In genomic region chr17:8163978-8164814, GRCh38 we compare ENCODE assay signal across 6 cellular contexts. TPM values are rescaled to one million over a fixed set of nuclear protein-coding genes. Genes with fewer than 3 reads are reported as not detected.
A peak's percentile ranks its signal among the peaks of the same experiment; 100 is the strongest.
DNase-seq lines count a peak whose midpoint lies in the region; ATAC-seq and TF ChIP-seq lines count a peak whose summit lies in the region.

No MANE protein-coding gene starts in this region.

- DNase-seq in H7: peak; percentile 75
- peak; percentile 79 for DNase-seq in T-helper 2 cell treated with Interferon-gamma antibody and Interleukin-4, amounts not matched to agents 5 μg/mL and 100 μg/mL, for 36 hours (ENCODE audit: low spot score)
- peak; percentile 65 to 75 for DNase-seq in erythroblast (lab: John Stamatoyannopoulos, UW)

- H3K27ac Mint-ChIP-seq in T-helper 2 cell treated with Interferon-gamma antibody and Interleukin-4, amounts not matched to agents 5 μg/mL and 100 μg/mL, for 36 hours: peak overlapping the region; percentile 98

- H3K36me3 ChIP-seq in H7 (replicated peaks; ENCODE audit: control insufficient read depth, insufficient read depth, low read length) (peaks cover 8% of the 10 kb centered on the region), rectal smooth muscle tissue (ENCODE audit: control insufficient read depth, insufficient read depth, low read length) (peaks cover 11% of the 10 kb centered on the region)

- peak overlapping the region; percentile 99 for H3K27ac ChIP-seq in rectal smooth muscle tissue (ENCODE audit: low read depth, low read length)

- H3K4me1 ChIP-seq in rectal smooth muscle tissue (ENCODE audit: control insufficient read depth, insufficient read depth, low read length): peaks cover 25% of the 10 kb centered on the region

- peaks cover 27% of the 10 kb centered on the region for H3K36me3 Mint-ChIP-seq in T-helper 2 cell treated with Interferon-gamma antibody and Interleukin-4, amounts not matched to agents 5 μg/mL and 100 μg/mL, for 36 hours (ENCODE audit: low read depth)

- H3K4me3 ChIP-seq in H7 (ENCODE audit: insufficient read depth, low read depth, low read length) (no peak overlapping the region), rectal smooth muscle tissue (ENCODE audit: low read length) (peak overlapping the region; percentile 67)

- H3K4me3 Mint-ChIP-seq in T-helper 2 cell treated with Interferon-gamma antibody and Interleukin-4, amounts not matched to agents 5 μg/mL and 100 μg/mL, for 36 hours: peak overlapping the region; percentile 88

- H3K27me3 Mint-ChIP-seq in T-helper 2 cell treated with Interferon-gamma antibody and Interleukin-4, amounts not matched to agents 5 μg/mL and 100 μg/mL, for 36 hours (ENCODE audit: low read depth): no peaks in the 10 kb centered on the region

- ATAC-seq in HG02840 (IDR thresholded peaks at IDR 0.05; ENCODE audit: low FRiP score, unreplicated experiment): no peak
- no peak for ATAC-seq in HG03135 (IDR thresholded peaks at IDR 0.05; ENCODE audit: unreplicated experiment)

- H3K9ac ChIP-seq in rectal smooth muscle tissue (ENCODE audit: low read length): peak overlapping the region; percentile 47

- no peaks in the 10 kb centered on the region for H3K9me3 Mint-ChIP-seq in T-helper 2 cell treated with Interferon-gamma antibody and Interleukin-4, amounts not matched to agents 5 μg/mL and 100 μg/mL, for 36 hours

- H3K4me1 Mint-ChIP-seq in T-helper 2 cell treated with Interferon-gamma antibody and Interleukin-4, amounts not matched to agents 5 μg/mL and 100 μg/mL, for 36 hours (ENCODE audit: low read depth): peaks cover 40% of the 10 kb centered on the region

- H3K27me3 ChIP-seq in H7 (ENCODE audit: control insufficient read depth, insufficient read depth, low read length) (no peaks in the 10 kb centered on the region), rectal smooth muscle tissue (ENCODE audit: control insufficient read depth, insufficient read depth, low read length) (no peaks in the 10 kb centered on the region)

- peak; percentile 56 for TF ChIP-seq POLR2A in erythroblast (IDR thresholded peaks at IDR 0.05; ENCODE audit: low read length)

RNA-seq across cellular contexts. Expression of gene VAMP2, which starts 1.4 kb away (rescaled TPM):
- total RNA-seq in H7 (2014; rRNA removed; shearing (Covaris generic)): 7.3 and 10.5 TPM in 2 replicates

RNA-seq across cellular contexts. Expression of gene TMEM107, which starts 12.0 kb away (rescaled TPM):
- total RNA-seq in H7 (2014; rRNA removed; shearing (Covaris generic)): 27.7 and 40.7 TPM in 2 replicates

RNA-seq across cellular contexts. Expression of gene PER1, which starts 12.0 kb away (rescaled TPM):
- total RNA-seq in H7 (2014; rRNA removed; shearing (Covaris generic)): 19.2 and 32.4 TPM in 2 replicates

RNA-seq across cellular contexts. Expression of gene BORCS6, which starts 25.8 kb away (rescaled TPM):
- 9.9 and 10.7 TPM in 2 replicates for total RNA-seq in H7 (2014; rRNA removed; shearing (Covaris generic))

RNA-seq across cellular contexts. Expression of gene HES7, which starts 40.3 kb away (rescaled TPM):
- 1.3 and 2.1 TPM in 2 replicates for total RNA-seq in H7 (2014; rRNA removed; shearing (Covaris generic))
